Comparison of ENCODE assay signal across 18 cellular contexts in the genomic region with DNA sequence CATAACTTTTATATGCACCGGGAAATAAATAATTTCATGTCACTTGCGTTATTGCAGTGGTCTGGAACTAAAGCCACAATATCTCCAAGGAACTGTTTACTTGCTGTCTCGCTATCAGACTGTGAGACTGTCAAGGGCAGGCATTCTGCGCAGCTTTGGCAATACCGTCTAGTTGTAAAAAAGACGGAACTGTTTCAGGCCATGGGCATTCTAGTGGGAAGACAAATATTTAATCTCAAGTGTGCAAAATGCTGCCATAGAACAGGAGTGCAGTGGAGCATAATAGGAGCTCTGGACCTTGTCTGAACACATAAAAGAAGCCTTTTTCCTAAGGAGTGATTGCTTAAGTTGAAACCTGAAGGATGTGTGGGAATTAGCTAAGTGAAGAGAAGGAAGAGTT. TPM values are rescaled to one million over a fixed set of nuclear protein-coding genes. Genes with fewer than 3 reads are reported as not detected.
DNase-seq lines count a peak whose midpoint lies in the region; ATAC-seq and TF ChIP-seq lines count a peak whose summit lies in the region.
"Had no signal": no experiment of that assay in that cellular context is flagged by ENCODE, and none has a peak within 500 bp of the region (broad histone marks: within the 10 kb centered on the region; RNA-seq: fewer than 3 reads in every experiment).

No MANE protein-coding gene starts in this region.

- no peak overlapping the region for H3K4me3 Mint-ChIP-seq in type B pancreatic cell
- H3K4me3 Mint-ChIP-seq: activated CD8-positive, alpha-beta memory T cell treated with anti-CD3 and anti-CD28 coated beads, Interleukin-2, amount 10 ng/mL, durations not matched to agents 7 days and 5 days; CD14-positive monocyte; mesothelial cell of epicardium had no signal

- H3K9me3 ChIP-seq in right cardiac atrium (ENCODE audit: control insufficient read depth, low read length) (no peaks in the 10 kb centered on the region), right atrium auricular region (peaks cover 0 to 4% of the 10 kb centered on the region in 2 donors)

- H3K36me3 ChIP-seq in right atrium auricular region: no peaks in the 10 kb centered on the region

- peaks cover 38% of the 10 kb centered on the region for H3K4me1 Mint-ChIP-seq in type B pancreatic cell (ENCODE audit: unreplicated experiment)

- H3K4me1 ChIP-seq in right cardiac atrium (ENCODE audit: control insufficient read depth, insufficient read depth, low read length) (peaks cover 5% of the 10 kb centered on the region), right atrium auricular region (peaks cover 0 to 33% of the 10 kb centered on the region in 2 donors)

- no peaks in the 10 kb centered on the region for H3K27me3 ChIP-seq in right cardiac atrium (ENCODE audit: control insufficient read depth, insufficient read depth)
- H3K27me3 ChIP-seq in right atrium auricular region: no peaks in the 10 kb centered on the region

- no peak for DNase-seq in right cardiac atrium
- no peak for DNase-seq in right atrium auricular region (ENCODE audit: low spot score)
- DNase-seq in NCI-H345 treated with DMSO at 0.1 percent for 48 hours (lab: John Stamatoyannopoulos, UW; ENCODE audit: unreplicated experiment): peak; percentile 22
- DNase-seq in fibroblast of villous mesenchyme (ENCODE audit: low read depth): peak; percentile 81
- DNase-seq in type B pancreatic cell (ENCODE audit: extremely low spot score, unreplicated experiment): no peak
- DNase-seq in NCI-H1048 (lab: John Stamatoyannopoulos, UW): no peak
- DNase-seq: activated CD8-positive, alpha-beta memory T cell treated with anti-CD3 and anti-CD28 coated beads, Interleukin-2, amount 10 ng/mL, durations not matched to agents 7 days and 5 days; cerebellar nuclear complex; KBM-7; NCI-H1417 treated with DMSO at 0.1 percent for 48 hours; OCI-M1; small intestine; stimulated activated naive CD4-positive, alpha-beta T cell treated with Interleukin-2 at 50 U/mL for 16 hours; SW 1271 had no signal

- H3K4me3 ChIP-seq in right cardiac atrium (ENCODE audit: low read length) (no peak overlapping the region), right atrium auricular region (no peak overlapping the region), fibroblast of villous mesenchyme (ENCODE audit: low read depth, low read length) (no peak overlapping the region)

- ATAC-seq in right cardiac atrium: no peak
- ATAC-seq in HG03108 (IDR thresholded peaks at IDR 0.05; ENCODE audit: unreplicated experiment): no peak
- no peak for ATAC-seq in HG02623 (IDR thresholded peaks at IDR 0.05; ENCODE audit: unreplicated experiment)
- ATAC-seq: activated CD8-positive, alpha-beta memory T cell treated with anti-CD3 and anti-CD28 coated beads, Interleukin-2, amount 10 ng/mL, durations not matched to agents 7 days and 5 days had no signal

- intact Hi-C loops in right cardiac atrium (cut with DNase I): loop anchor here in 1 of 4 donors (10.0 kb wide), 1 partner anchor 49 kb away; a partner anchor contains a TSS

- peak overlapping the region; percentile 2 for H3K27ac Mint-ChIP-seq in type B pancreatic cell
- H3K27ac Mint-ChIP-seq: activated CD8-positive, alpha-beta memory T cell treated with anti-CD3 and anti-CD28 coated beads, Interleukin-2, amount 10 ng/mL, durations not matched to agents 7 days and 5 days; CD14-positive monocyte; mesothelial cell of epicardium had no signal

- no peak for TF ChIP-seq CTCF in right atrium auricular region (IDR thresholded peaks at IDR 0.05)
- no peak for TF ChIP-seq CTCF in fibroblast of villous mesenchyme (IDR thresholded peaks at IDR 0.05; ENCODE audit: insufficient read depth, low read depth, low read length)
- TF ChIP-seq CTCF in type B pancreatic cell (conservative IDR thresholded peaks at IDR 0.05): no peak

- H3K27ac ChIP-seq in right cardiac atrium (ENCODE audit: low read length) (peak overlapping the region; percentile 24), right atrium auricular region (peak overlapping the region in 1 of 2 donors; percentile 6)

- WGBS in right cardiac atrium: 85% methylated on average over 6 of the region's 6 CpGs

- no peaks in the 10 kb centered on the region for H3K27me3 Mint-ChIP-seq in type B pancreatic cell
- H3K27me3 Mint-ChIP-seq: activated CD8-positive, alpha-beta memory T cell treated with anti-CD3 and anti-CD28 coated beads, Interleukin-2, amount 10 ng/mL, durations not matched to agents 7 days and 5 days had no signal

- H3K9me3 Mint-ChIP-seq in type B pancreatic cell: no peaks in the 10 kb centered on the region
- H3K9me3 Mint-ChIP-seq: CD14-positive monocyte, mesothelial cell of epicardium had no signal

- H3K36me3 Mint-ChIP-seq in type B pancreatic cell: no peaks in the 10 kb centered on the region
- H3K36me3 Mint-ChIP-seq: mesothelial cell of epicardium had no signal

RNA-seq across cellular contexts. Expression of a gene that starts 53.8 kb away (rescaled TPM):
- total RNA-seq in right cardiac atrium (10 to 100 TPM; 48.3 to 82.5 (median 56.5) TPM), right atrium auricular region (10 to 100 TPM; 47.7 to 88.9 TPM), fibroblast of villous mesenchyme (36.7 and 41.2 TPM in 2 replicates), type B pancreatic cell (ENCODE audit: low replicate concordance) (44.1 and 49.9 TPM in 2 replicates)
- polyA plus RNA-seq in right cardiac atrium: 30.9 TPM

Comparison
In these comparisons a context has a peak if more than half of its experiments do, and no peak if none do; other contexts are left out.
1. DNase-seq: peak in NCI-H345 treated with DMSO at 0.1 percent for 48 hours (single experiment) and fibroblast of villous mesenchyme (single experiment); none in right cardiac atrium (0 of 3), right atrium auricular region (single experiment), type B pancreatic cell (single experiment) and NCI-H1048 (single experiment).